ENCODE assay signal across 8 cellular contexts in genomic region chr7:44200699-44201461, GRCh38. TPM values are rescaled to one million over a fixed set of nuclear protein-coding genes. Genes with fewer than 3 reads are reported as not detected.
DNase-seq lines count a peak whose midpoint lies in the region; ATAC-seq and TF ChIP-seq lines count a peak whose summit lies in the region.

YKT6 (plus strand) TSS chr7:44200978; CDS start chr7:44201136, 158 bp downstream.

- peaks cover 26% of the 10 kb centered on the region for H3K4me1 Mint-ChIP-seq in activated T-helper 17 cell treated with anti-CD3 and anti-CD28 coated beads, Interleukin-2, amount 50 U/mL, for 72 hours
- H3K4me1 Mint-ChIP-seq in natural killer cell, result peaks cover 24 to 26% of the 10 kb centered on the region in 2 donors

- DNase-seq in ELF-1 (ENCODE audit: low read depth, low spot score) (peak; percentile 97), GOT3 (lab: John Stamatoyannopoulos, UW) (peak; percentile 79), RPMI8226 (peak; percentile 99), fibroblast of peridontal ligament (ENCODE audit: extremely low read depth) (peak; percentile 89), natural killer cell (peak; percentile 79)
- DNase-seq in stimulated activated naive CD4-positive, alpha-beta T cell treated with Interleukin-2 at 50 U/mL for 16 hours (lab: John Stamatoyannopoulos, UW), result peak; percentile 95

- H3K27me3 Mint-ChIP-seq in activated T-helper 17 cell treated with anti-CD3 and anti-CD28 coated beads, Interleukin-2, amount 50 U/mL, for 72 hours, result peaks cover 3% of the 10 kb centered on the region
- H3K27me3 Mint-ChIP-seq in natural killer cell (ENCODE audit: low read depth in 2 of 2), result peaks cover 7 to 9% of the 10 kb centered on the region in 2 donors

- peak within 1 kb of the TSS; percentile 68 for H3K27ac Mint-ChIP-seq in activated T-helper 17 cell treated with anti-CD3 and anti-CD28 coated beads, Interleukin-2, amount 50 U/mL, for 72 hours
- peak within 1 kb of the TSS; percentile 51 to 70 for H3K27ac Mint-ChIP-seq in natural killer cell

- peak within 1 kb of the TSS; percentile 81 for H3K4me3 Mint-ChIP-seq in activated T-helper 17 cell treated with anti-CD3 and anti-CD28 coated beads, Interleukin-2, amount 50 U/mL, for 72 hours
- peak within 1 kb of the TSS; percentile 89 for H3K4me3 Mint-ChIP-seq in natural killer cell

- intact Hi-C loops in natural killer cell (cut with micrococcal nuclease), result loop anchor here (5.0 kb wide), 1 partner anchor 119 kb away; the partner anchor contains the start of gene POLM

- H3K36me3 Mint-ChIP-seq in activated T-helper 17 cell treated with anti-CD3 and anti-CD28 coated beads, Interleukin-2, amount 50 U/mL, for 72 hours (ENCODE audit: low read depth), result peaks cover 25% of the 10 kb centered on the region
- H3K36me3 Mint-ChIP-seq in natural killer cell, result no peaks in the 10 kb centered on the region

- peak; percentile 100 for ATAC-seq in activated T-helper 17 cell treated with anti-CD3 and anti-CD28 coated beads, Interleukin-2, amount 50 U/mL, for 72 hours (replicated peaks)
- peak; percentile 98 to 99 (median 99) for ATAC-seq in natural killer cell

- no peaks in the 10 kb centered on the region for H3K9me3 Mint-ChIP-seq in activated T-helper 17 cell treated with anti-CD3 and anti-CD28 coated beads, Interleukin-2, amount 50 U/mL, for 72 hours
- H3K9me3 Mint-ChIP-seq in natural killer cell, result peaks cover 0 to 2% of the 10 kb centered on the region in 2 donors

- TF ChIP-seq CTCF in LNCAP (IDR thresholded peaks at IDR 0.05) (peak; percentile 43), natural killer cell (IDR thresholded peaks at IDR 0.05) (peak; percentile 38)

RNA-seq across cellular contexts. Expression of gene YKT6, which starts in this region (rescaled TPM):
- 10 to 100 TPM; 34.4 to 66.8 TPM for total RNA-seq in activated T-helper 17 cell treated with anti-CD3 and anti-CD28 coated beads, Interleukin-2, amount 50 U/mL, for 72 hours
- 100 to 1,000 TPM in 1 of 3 donors, 10 to 100 TPM in 2; 72.4 to 107 (median 87.1) TPM for total RNA-seq in natural killer cell

Comparison
In these comparisons a context has a peak if more than half of its experiments do, and no peak if none do; other contexts are left out.
1. Peak in every context shown above with its lines: DNase-seq and ATAC-seq.